In genomic region chr7:129514683-129515082, GRCh38 we compare ENCODE assay signal across 21 cellular contexts. TPM values are rescaled to one million over a fixed set of nuclear protein-coding genes. Genes with fewer than 3 reads are reported as not detected.
A peak's percentile ranks its signal among the peaks of the same experiment; 100 is the strongest.
DNase-seq lines count a peak whose midpoint lies in the region; ATAC-seq, FAIRE-seq and TF ChIP-seq lines count a peak whose summit lies in the region.
"Had no signal": no experiment of that assay in that cellular context is flagged by ENCODE, and none has a peak within 500 bp of the region (broad histone marks: within the 10 kb centered on the region; RNA-seq: fewer than 3 reads in every experiment).

No MANE protein-coding gene starts in this region.

- H3K4me1 Mint-ChIP-seq in HFFc6 (ENCODE audit: low read depth) (peaks cover 21% of the 10 kb centered on the region), WTC11 (peaks cover 30% of the 10 kb centered on the region)

- FAIRE-seq in D721Med (lab: Jason Lieb, UNC) = no peak

- intact Hi-C loops in lower lobe of right lung (cut with DNase I) = no loop called here

- H3K27me3 Mint-ChIP-seq in HFFc6 (ENCODE audit: insufficient read depth) (peaks cover 24% of the 10 kb centered on the region), WTC11 (ENCODE audit: low read depth) (no peaks in the 10 kb centered on the region)

- H3K27me3 ChIP-seq in lower lobe of right lung (ENCODE audit: low read depth) = no peaks in the 10 kb centered on the region
- H3K27me3 ChIP-seq: right atrium auricular region had no signal

- TF ChIP-seq CTCF in HFFc6 (IDR thresholded peaks at IDR 0.05) (no peak), WTC11 (IDR thresholded peaks at IDR 0.05) (no peak), lower lobe of right lung (IDR thresholded peaks at IDR 0.05) (no peak), D721Med (IDR thresholded peaks at IDR 0.05; ENCODE audit: insufficient read depth, missing control alignments) (no peak)

- CTCF ChIA-PET in WTC11 (lab: Charles Lee) = no interaction called here

- no peak overlapping the region for H3K4me3 ChIP-seq in lower lobe of right lung
- H3K4me3 ChIP-seq: right atrium auricular region, thoracic aorta had no signal

- H3K36me3 Mint-ChIP-seq in HFFc6 (ENCODE audit: low read depth) (no peaks in the 10 kb centered on the region), WTC11 (no peaks in the 10 kb centered on the region)

- POLR2A ChIA-PET in WTC11 (lab: Charles Lee) = interaction anchor here (1.0 kb wide), 1 partner anchor 76 kb away, joined by 6 read pairs; no protein-coding TSS in a partner anchor

- H3K4me3 Mint-ChIP-seq in HFFc6 (no peak overlapping the region), WTC11 (no peak overlapping the region)
- H3K4me3 Mint-ChIP-seq: central memory CD8-positive, alpha-beta T cell had no signal

- ATAC-seq in WTC11 (peak; percentile 76), lower lobe of right lung (no peak)
- ATAC-seq: esophagus mucosa, Right ventricle myocardium inferior had no signal

- in situ Hi-C loops in ACHN (cut with HindIII; ENCODE audit: low pct_ligation_motif_present, low pct_unique_long_range_greater_than_20kb, low sequenced_read_pairs) = no loop called here

- H3K4me1 ChIP-seq in lower lobe of right lung = no peaks in the 10 kb centered on the region
- H3K4me1 ChIP-seq: right atrium auricular region had no signal

- H3K9me3 ChIP-seq in lower lobe of right lung = no peaks in the 10 kb centered on the region
- H3K9me3 ChIP-seq: right atrium auricular region, thoracic aorta had no signal

- DNase-seq in DMS79 (lab: John Stamatoyannopoulos, UW) = peak; percentile 46
- DNase-seq in HFFc6 = peak; percentile 41
- DNase-seq in WTC11 (ENCODE audit: low spot score) = no peak
- peak; percentile 4 for DNase-seq in lower lobe of right lung
- no peak for DNase-seq in D721Med (ENCODE audit: insufficient read length, low spot score)
- DNase-seq in NCI-H1092 (lab: John Stamatoyannopoulos, UW) = no peak
- DNase-seq in ACHN = no peak
- no peak for DNase-seq in islet precursor cell
- DNase-seq: activated CD4-positive, alpha-beta T cell treated with anti-CD3 and anti-CD28 coated beads, Interleukin-2, amount 50 U/mL, for 4 hours; AML-193; effector CD4-positive, alpha-beta T cell; GOT3; NCI-H2081 treated with DMSO at 0.1 percent for 48 hours; NCI-H524 treated with DMSO at 0.1 percent for 48 hours; occipital lobe; stimulated activated CD4-positive, alpha-beta T cell treated with anti-CD3 and anti-CD28 coated beads, Interleukin-15, amount 100 ng/mL, for 24 hours had no signal

- no peaks in the 10 kb centered on the region for H3K36me3 ChIP-seq in lower lobe of right lung
- H3K36me3 ChIP-seq: right atrium auricular region, thoracic aorta had no signal

- H3K27ac Mint-ChIP-seq in HFFc6 = no peak overlapping the region
- no peak overlapping the region for H3K27ac Mint-ChIP-seq in WTC11

- no peaks in the 10 kb centered on the region for H3K9me3 Mint-ChIP-seq in HFFc6
- H3K9me3 Mint-ChIP-seq in WTC11 = no peaks in the 10 kb centered on the region
- H3K9me3 Mint-ChIP-seq: central memory CD8-positive, alpha-beta T cell had no signal

- H3K27ac ChIP-seq in lower lobe of right lung = no peak overlapping the region
- H3K27ac ChIP-seq: right atrium auricular region, thoracic aorta had no signal

TF ChIP-seq in WTC11, 78 proteins besides CTCF, POLR2A, EP300 and RAD21:
- TF ChIP-seq ZNF121 (CRISPR knock-in tag; IDR thresholded peaks at IDR 0.05) (no peak), SMAD4 (CRISPR knock-in tag; IDR thresholded peaks at IDR 0.05) (no peak), ZNF532 (CRISPR knock-in tag; IDR thresholded peaks at IDR 0.05; ENCODE audit: borderline replicate concordance) (no peak), GRHL2 (CRISPR knock-in tag; IDR thresholded peaks at IDR 0.05; ENCODE audit: insufficient replicate concordance, severe bottlenecking) (no peak), ZNF396 (CRISPR knock-in tag; IDR thresholded peaks at IDR 0.05; ENCODE audit: borderline replicate concordance) (no peak), ZNF416 (CRISPR knock-in tag; IDR thresholded peaks at IDR 0.05) (no peak), MAX (CRISPR knock-in tag; IDR thresholded peaks at IDR 0.05) (no peak), ESRRA (CRISPR knock-in tag; IDR thresholded peaks at IDR 0.05; ENCODE audit: borderline replicate concordance) (no peak), E2F4 (CRISPR knock-in tag; IDR thresholded peaks at IDR 0.05; ENCODE audit: borderline replicate concordance, low read depth) (no peak), ATF1 (CRISPR knock-in tag; IDR thresholded peaks at IDR 0.05) (no peak), USF1 (CRISPR knock-in tag; IDR thresholded peaks at IDR 0.05) (no peak), MYBL2 (CRISPR knock-in tag; IDR thresholded peaks at IDR 0.05) (no peak), SOX15 (CRISPR knock-in tag; IDR thresholded peaks at IDR 0.05) (no peak), TEAD1 (CRISPR knock-in tag; IDR thresholded peaks at IDR 0.05) (no peak), ZNF671 (CRISPR knock-in tag; IDR thresholded peaks at IDR 0.05) (no peak), MXD4 (CRISPR knock-in tag; IDR thresholded peaks at IDR 0.05; ENCODE audit: borderline replicate concordance) (no peak)

RNA-seq across cellular contexts. Expression of gene SMKR1, which starts 12.4 kb away (rescaled TPM):
- total RNA-seq in HFFc6 (2021; fragmentation: NEBNext Ultra II Directional; extraction: Animal tissue kit (Norgen Biotek cat#: 25700)) = not detected
- 0.23 to 0.50 TPM (median 0.34 TPM) in 3 replicates for total RNA-seq in WTC11 (2021)
- 1.1 TPM for total RNA-seq in lower lobe of right lung
- total RNA-seq: esophagus mucosa, right atrium auricular region, Right ventricle myocardium inferior, thoracic aorta had no signal

Comparison
In these comparisons a context has a peak if more than half of its experiments do, and no peak if none do; other contexts are left out.
1. DNase-seq: peak in DMS79 (single experiment), HFFc6 (single experiment) and lower lobe of right lung (single experiment); none in WTC11 (single experiment), D721Med (single experiment), NCI-H1092 (single experiment), ACHN (single experiment) and islet precursor cell (single experiment).